Comparison of ENCODE assay signal across 30 cellular contexts in the genomic region with DNA sequence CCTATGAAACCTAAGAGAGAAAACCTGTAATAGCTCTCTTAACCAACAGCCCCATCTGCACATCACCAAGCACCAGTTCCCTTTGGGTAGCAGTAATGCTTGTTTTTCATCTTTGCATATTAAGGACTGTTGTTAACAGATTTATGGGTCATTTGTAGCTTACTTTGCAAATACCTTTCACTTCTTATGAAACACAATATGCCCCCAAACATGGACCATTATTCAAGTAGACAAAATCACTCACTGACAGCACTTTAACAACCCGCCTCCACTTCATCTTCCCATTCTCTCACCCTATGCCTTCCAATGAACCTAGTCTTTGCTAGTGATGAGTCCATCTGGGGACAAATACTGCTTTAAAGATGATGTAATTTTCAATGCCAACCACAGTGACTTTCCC.
"Had no signal": no experiment of that assay in that cellular context is flagged by ENCODE, and none has a peak within 500 bp of the region (broad histone marks: within the 10 kb centered on the region; RNA-seq: fewer than 3 reads in every experiment).

No MANE protein-coding gene starts in this region.

- ATAC-seq: activated CD8-positive, alpha-beta T cell treated with anti-CD3 and anti-CD28 coated beads, Interleukin-2, amount 10 ng/mL, durations not matched to agents 7 days and 5 days; activated T-cell treated with anti-CD3 and anti-CD28 coated beads, Interleukin-2, amount 50 U/mL, for 72 hours; effector memory CD8-positive, alpha-beta T cell; left colon; naive thymus-derived CD8-positive, alpha-beta T cell; pancreas; upper lobe of right lung; WTC11 had no signal

- H3K4me3 Mint-ChIP-seq: activated CD4-positive, alpha-beta T cell treated with anti-CD3 and anti-CD28 coated beads, Interleukin-2, amount 10 ng/mL, durations not matched to agents 7 days and 5 days; activated CD8-positive, alpha-beta T cell treated with anti-CD3 and anti-CD28 coated beads, Interleukin-2, amount 10 ng/mL, durations not matched to agents 7 days and 5 days; activated naive CD4-positive, alpha-beta T cell treated with anti-CD3 and anti-CD28 coated beads for 36 hours; activated naive CD8-positive, alpha-beta T cell treated with anti-CD3 and anti-CD28 coated beads, Interleukin-2, amount 10 ng/mL, durations not matched to agents 7 days and 5 days; activated T-cell treated with anti-CD3 and anti-CD28 coated beads, Interleukin-2, amount 50 U/mL, for 72 hours; effector memory CD8-positive, alpha-beta T cell; memory B cell; naive thymus-derived CD8-positive, alpha-beta T cell; neural crest cell; WTC11 had no signal

- H3K27me3 Mint-ChIP-seq: activated CD4-positive, alpha-beta T cell treated with anti-CD3 and anti-CD28 coated beads, Interleukin-2, amount 10 ng/mL, durations not matched to agents 7 days and 5 days; activated naive CD8-positive, alpha-beta T cell treated with anti-CD3 and anti-CD28 coated beads, Interleukin-2, amount 10 ng/mL, durations not matched to agents 7 days and 5 days; effector memory CD8-positive, alpha-beta T cell; memory B cell; naive thymus-derived CD8-positive, alpha-beta T cell had no signal

- DNase-seq: activated CD4-positive, alpha-beta T cell treated with anti-CD3 and anti-CD28 coated beads for 1 hour; activated CD4-positive, alpha-beta T cell treated with anti-CD3 and anti-CD28 coated beads, Interleukin-2, amount 10 ng/mL, durations not matched to agents 7 days and 5 days; activated CD8-positive, alpha-beta T cell treated with anti-CD3 and anti-CD28 coated beads, Interleukin-2, amount 10 ng/mL, durations not matched to agents 7 days and 5 days; activated effector memory CD4-positive, alpha-beta T cell treated with Interleukin-2 at 50 U/mL for 16 hours; activated naive CD4-positive, alpha-beta T cell treated with anti-CD3 and anti-CD28 coated beads for 36 hours; activated naive CD8-positive, alpha-beta T cell treated with anti-CD3 and anti-CD28 coated beads, Interleukin-2, amount 10 ng/mL, durations not matched to agents 7 days and 5 days; activated T-cell treated with anti-CD3 and anti-CD28 coated beads for 4 hours; activated T-cell treated with anti-CD3 and anti-CD28 coated beads, Interleukin-2, amount 50 U/mL, for 72 hours; brain microvascular endothelial cell; cortex of kidney; effector memory CD8-positive, alpha-beta T cell; erythroblast; head of caudate nucleus; hippocampal formation; left colon; naive thymus-derived CD8-positive, alpha-beta T cell; nucleus accumbens; pancreas; retina; stimulated activated CD4-positive, alpha-beta T cell treated with anti-CD3 and anti-CD28 coated beads, Interleukin-15, amount 100 ng/mL, for 24 hours; stimulated activated CD4-positive, alpha-beta T cell treated with anti-CD3 and anti-CD28 coated beads, Interleukin-2, amount 100 ng/mL, for 24 hours; stimulated activated naive CD4-positive, alpha-beta T cell; T-helper 2 cell; tibial artery; upper lobe of right lung had no signal

- H3K27ac Mint-ChIP-seq: activated CD4-positive, alpha-beta T cell treated with anti-CD3 and anti-CD28 coated beads, Interleukin-2, amount 10 ng/mL, durations not matched to agents 7 days and 5 days; activated CD8-positive, alpha-beta T cell treated with anti-CD3 and anti-CD28 coated beads, Interleukin-2, amount 10 ng/mL, durations not matched to agents 7 days and 5 days; activated naive CD4-positive, alpha-beta T cell treated with anti-CD3 and anti-CD28 coated beads for 36 hours; activated naive CD8-positive, alpha-beta T cell treated with anti-CD3 and anti-CD28 coated beads, Interleukin-2, amount 10 ng/mL, durations not matched to agents 7 days and 5 days; effector memory CD8-positive, alpha-beta T cell; memory B cell; naive thymus-derived CD8-positive, alpha-beta T cell; WTC11 had no signal

- H3K4me1 Mint-ChIP-seq: activated CD4-positive, alpha-beta T cell treated with anti-CD3 and anti-CD28 coated beads, Interleukin-2, amount 10 ng/mL, durations not matched to agents 7 days and 5 days; activated naive CD8-positive, alpha-beta T cell treated with anti-CD3 and anti-CD28 coated beads, Interleukin-2, amount 10 ng/mL, durations not matched to agents 7 days and 5 days; memory B cell; naive thymus-derived CD8-positive, alpha-beta T cell; neural crest cell; WTC11 had no signal

- H3K27ac ChIP-seq: brain microvascular endothelial cell, pancreas, prostate gland, suprapubic skin, upper lobe of right lung had no signal

- H3K9me3 ChIP-seq: pancreas, prostate gland, suprapubic skin, tibial artery, upper lobe of right lung had no signal

- H3K27me3 ChIP-seq: brain microvascular endothelial cell, pancreas, suprapubic skin, tibial artery, upper lobe of right lung had no signal

- H3K4me1 ChIP-seq: pancreas, prostate gland, upper lobe of right lung had no signal

- H3K4me3 ChIP-seq: pancreas, prostate gland, suprapubic skin, tibial artery, upper lobe of right lung had no signal

- H3K9me3 Mint-ChIP-seq: activated CD4-positive, alpha-beta T cell treated with anti-CD3 and anti-CD28 coated beads, Interleukin-2, amount 10 ng/mL, durations not matched to agents 7 days and 5 days; activated T-cell treated with anti-CD3 and anti-CD28 coated beads, Interleukin-2, amount 50 U/mL, for 72 hours; effector memory CD8-positive, alpha-beta T cell had no signal
